ENCODE assay signal across 16 cellular contexts in genomic region chr16:11687606-11688519, GRCh38. TPM values are rescaled to one million over a fixed set of nuclear protein-coding genes. Genes with fewer than 3 reads are reported as not detected.
DNase-seq lines count a peak whose midpoint lies in the region; ATAC-seq and TF ChIP-seq lines count a peak whose summit lies in the region.
"Had no signal": no experiment of that assay in that cellular context is flagged by ENCODE, and none has a peak within 500 bp of the region (broad histone marks: within the 10 kb centered on the region; RNA-seq: fewer than 3 reads in every experiment).

No MANE protein-coding gene starts in this region.

- no peaks in the 10 kb centered on the region for H3K27me3 Mint-ChIP-seq in activated CD4-positive, alpha-beta T cell treated with anti-CD3 and anti-CD28 coated beads, Interleukin-2, amount 10 ng/mL, durations not matched to agents 24 days and 14 days
- H3K27me3 Mint-ChIP-seq in stimulated activated memory B cell treated with anti-CD40 and anti-IgM and Interleukin-4, amounts not matched to agents 10 μg/mL and 1 μg/mL and 100 μg/mL, for 72 hours, result no peaks in the 10 kb centered on the region
- H3K27me3 Mint-ChIP-seq in endodermal cell (ENCODE audit: insufficient read depth), result no peaks in the 10 kb centered on the region
- H3K27me3 Mint-ChIP-seq: stimulated activated naive CD8-positive, alpha-beta T cell treated with anti-CD3 and anti-CD28 coated beads, Interleukin-15, Interleukin-2, amounts not matched to agents 100 ng/mL and 50 ng/mL, for 24 hours had no signal

- H3K27ac Mint-ChIP-seq in activated CD4-positive, alpha-beta T cell treated with anti-CD3 and anti-CD28 coated beads, Interleukin-2, amount 10 ng/mL, durations not matched to agents 24 days and 14 days, result peak overlapping the region; percentile 32
- peak overlapping the region; percentile 96 for H3K27ac Mint-ChIP-seq in stimulated activated memory B cell treated with anti-CD40 and anti-IgM and Interleukin-4, amounts not matched to agents 10 μg/mL and 1 μg/mL and 100 μg/mL, for 72 hours
- no peak overlapping the region for H3K27ac Mint-ChIP-seq in endodermal cell
- H3K27ac Mint-ChIP-seq: stimulated activated naive CD8-positive, alpha-beta T cell treated with anti-CD3 and anti-CD28 coated beads, Interleukin-15, Interleukin-2, amounts not matched to agents 100 ng/mL and 50 ng/mL, for 24 hours had no signal

- no peaks in the 10 kb centered on the region for H3K27me3 ChIP-seq in hepatocyte
- H3K27me3 ChIP-seq in endodermal cell (ENCODE audit: control insufficient read depth, insufficient read depth, low read length, poor library complexity, severe bottlenecking), result no peaks in the 10 kb centered on the region

- H3K9ac ChIP-seq in endodermal cell (ENCODE audit: extremely low read depth, low read length, poor library complexity, severe bottlenecking), result no peak overlapping the region

- WGBS in hepatocyte (ENCODE audit: low lambda C conversion rate, missing lambda C conversion rate), result 91% methylated on average over 13 of the region's 13 CpGs
- WGBS in endodermal cell (ENCODE audit: insufficient coverage in 1 of 2, insufficient read length in 1 of 2), 2 experiments, result 94 to 98% methylated on average over 10 to 13 of the region's 13 CpGs

- H4K20me1 ChIP-seq in hepatocyte (ENCODE audit: insufficient read depth, poor library complexity, severe bottlenecking), result peaks cover 4% of the 10 kb centered on the region

- no peaks in the 10 kb centered on the region for H3K4me1 ChIP-seq in hepatocyte (ENCODE audit: insufficient read depth)
- no peaks in the 10 kb centered on the region for H3K4me1 ChIP-seq in endodermal cell (ENCODE audit: control insufficient read depth, insufficient read depth, low read length)

- DNase-seq in activated CD4-positive, alpha-beta T cell treated with anti-CD3 and anti-CD28 coated beads, Interleukin-2, amount 10 ng/mL, durations not matched to agents 24 days and 14 days, result no peak
- DNase-seq in activated CD4-positive, alpha-beta T cell treated with anti-CD3 and anti-CD28 coated beads for 48 hours, result no peak
- peak; percentile 69 for DNase-seq in NCI-H2171 treated with DMSO at 0.1 percent for 48 hours (lab: John Stamatoyannopoulos, UW)
- peak; percentile 91 for DNase-seq in cerebellar cortex (ENCODE audit: low spot score)
- DNase-seq in hepatocyte (ENCODE audit: low spot score), result no peak
- DNase-seq in endodermal cell, result no peak
- DNase-seq: 8988T; activated CD8-positive, alpha-beta memory T cell treated with anti-CD3 and anti-CD28 coated beads, Interleukin-2, amount 50 U/mL, for 4 hours; COR-L47; NCI-H2081 treated with DMSO at 0.1 percent for 48 hours; PC-3 had no signal

- peaks cover 23% of the 10 kb centered on the region for H3K4me1 Mint-ChIP-seq in activated CD4-positive, alpha-beta T cell treated with anti-CD3 and anti-CD28 coated beads, Interleukin-2, amount 10 ng/mL, durations not matched to agents 24 days and 14 days
- H3K4me1 Mint-ChIP-seq in stimulated activated memory B cell treated with anti-CD40 and anti-IgM and Interleukin-4, amounts not matched to agents 10 μg/mL and 1 μg/mL and 100 μg/mL, for 72 hours, result peaks cover 67% of the 10 kb centered on the region
- peaks cover 4% of the 10 kb centered on the region for H3K4me1 Mint-ChIP-seq in endodermal cell

- ATAC-seq in stimulated activated memory B cell treated with anti-CD40 and anti-IgM and Interleukin-4, amounts not matched to agents 10 μg/mL and 1 μg/mL and 100 μg/mL, for 72 hours, result no peak
- no peak for ATAC-seq in GM19455 (IDR thresholded peaks at IDR 0.05; ENCODE audit: unreplicated experiment)
- ATAC-seq: HCT116, PC-3 had no signal

- H3K4me3 ChIP-seq in hepatocyte (no peak overlapping the region), endodermal cell (ENCODE audit: low read length) (no peak overlapping the region)

- no peaks in the 10 kb centered on the region for H3K9me2 ChIP-seq in hepatocyte (replicated peaks; ENCODE audit: insufficient read depth)

- H3K4me2 ChIP-seq in hepatocyte, result no peak overlapping the region

- no peak for TF ChIP-seq CTCF in hepatocyte (IDR thresholded peaks at IDR 0.05; ENCODE audit: poor library complexity)
- no peak for TF ChIP-seq CTCF in endodermal cell (conservative IDR thresholded peaks at IDR 0.05)

- no peaks in the 10 kb centered on the region for H3K36me3 ChIP-seq in hepatocyte (replicated peaks; ENCODE audit: insufficient read depth, low read depth)
- H3K36me3 ChIP-seq in endodermal cell (ENCODE audit: control insufficient read depth, insufficient read depth, low read length), result peaks cover 79% of the 10 kb centered on the region

- intact Hi-C loops in activated CD4-positive, alpha-beta T cell treated with anti-CD3 and anti-CD28 coated beads, Interleukin-2, amount 10 ng/mL, durations not matched to agents 24 days and 14 days (cut with micrococcal nuclease), result no loop called here

- H3K4me3 Mint-ChIP-seq in activated CD4-positive, alpha-beta T cell treated with anti-CD3 and anti-CD28 coated beads, Interleukin-2, amount 10 ng/mL, durations not matched to agents 24 days and 14 days, result no peak overlapping the region
- no peak overlapping the region for H3K4me3 Mint-ChIP-seq in stimulated activated memory B cell treated with anti-CD40 and anti-IgM and Interleukin-4, amounts not matched to agents 10 μg/mL and 1 μg/mL and 100 μg/mL, for 72 hours
- H3K4me3 Mint-ChIP-seq in endodermal cell, result no peak overlapping the region
- H3K4me3 Mint-ChIP-seq: neural crest cell; stimulated activated naive CD8-positive, alpha-beta T cell treated with anti-CD3 and anti-CD28 coated beads, Interleukin-15, Interleukin-2, amounts not matched to agents 100 ng/mL and 50 ng/mL, for 24 hours had no signal

- H3K27ac ChIP-seq in hepatocyte, result no peak overlapping the region
- H3K27ac ChIP-seq in endodermal cell (ENCODE audit: low read depth, low read length), result no peak overlapping the region

- H3K9me3 ChIP-seq in hepatocyte (ENCODE audit: low read depth) (no peaks in the 10 kb centered on the region), endodermal cell (ENCODE audit: control insufficient read depth, low read length) (no peaks in the 10 kb centered on the region)

- H3K9me3 Mint-ChIP-seq in activated CD4-positive, alpha-beta T cell treated with anti-CD3 and anti-CD28 coated beads, Interleukin-2, amount 10 ng/mL, durations not matched to agents 24 days and 14 days, result no peaks in the 10 kb centered on the region
- H3K9me3 Mint-ChIP-seq in stimulated activated memory B cell treated with anti-CD40 and anti-IgM and Interleukin-4, amounts not matched to agents 10 μg/mL and 1 μg/mL and 100 μg/mL, for 72 hours, result no peaks in the 10 kb centered on the region
- no peaks in the 10 kb centered on the region for H3K9me3 Mint-ChIP-seq in endodermal cell
- H3K9me3 Mint-ChIP-seq: neural crest cell; stimulated activated naive CD8-positive, alpha-beta T cell treated with anti-CD3 and anti-CD28 coated beads, Interleukin-15, Interleukin-2, amounts not matched to agents 100 ng/mL and 50 ng/mL, for 24 hours had no signal

- H3K36me3 Mint-ChIP-seq in activated CD4-positive, alpha-beta T cell treated with anti-CD3 and anti-CD28 coated beads, Interleukin-2, amount 10 ng/mL, durations not matched to agents 24 days and 14 days (ENCODE audit: low read depth), result peaks cover 70% of the 10 kb centered on the region
- peaks cover 72% of the 10 kb centered on the region for H3K36me3 Mint-ChIP-seq in stimulated activated memory B cell treated with anti-CD40 and anti-IgM and Interleukin-4, amounts not matched to agents 10 μg/mL and 1 μg/mL and 100 μg/mL, for 72 hours
- H3K36me3 Mint-ChIP-seq in endodermal cell (ENCODE audit: low read depth), result peaks cover 76% of the 10 kb centered on the region

- no peak overlapping the region for H2AFZ ChIP-seq in hepatocyte

- H3K79me2 ChIP-seq in hepatocyte, result peaks cover 26% of the 10 kb centered on the region

RNA-seq across cellular contexts. Expression of gene SNN, which starts 19.6 kb away (rescaled TPM):
- total RNA-seq in activated CD4-positive, alpha-beta T cell treated with anti-CD3 and anti-CD28 coated beads, Interleukin-2, amount 10 ng/mL, durations not matched to agents 24 days and 14 days, result 8.3 and 9.1 TPM in 2 replicates
- 18.8 and 18.9 TPM in 2 replicates for total RNA-seq in hepatocyte
- polyA plus RNA-seq in hepatocyte, result 16.4 and 16.7 TPM in 2 replicates
- 10 to 100 TPM; 28.9 to 35.1 TPM for total RNA-seq in endodermal cell
- 78.9 TPM for polyA plus RNA-seq in endodermal cell (2013, experiment 1 of 2)
- polyA plus RNA-seq in endodermal cell (2013, experiment 2 of 2), result 66.8 TPM

RNA-seq across cellular contexts. Expression of gene TXNDC11, which starts 54.8 kb away (rescaled TPM):
- 41.7 and 43.6 TPM in 2 replicates for total RNA-seq in activated CD4-positive, alpha-beta T cell treated with anti-CD3 and anti-CD28 coated beads, Interleukin-2, amount 10 ng/mL, durations not matched to agents 24 days and 14 days
- total RNA-seq in hepatocyte (48.7 and 59.4 TPM in 2 replicates), endodermal cell (10 to 100 TPM; 16.4 to 20.8 TPM)
- polyA plus RNA-seq in hepatocyte, result 58.5 and 59.4 TPM in 2 replicates
- polyA plus RNA-seq in endodermal cell (2013, experiment 1 of 2), result 13.2 TPM
- 13.6 TPM for polyA plus RNA-seq in endodermal cell (2013, experiment 2 of 2)

Comparison
In these comparisons a context has a peak if more than half of its experiments do, and no peak if none do; other contexts are left out.
1. DNase-seq: peak in NCI-H2171 treated with DMSO at 0.1 percent for 48 hours (single experiment) and cerebellar cortex (single experiment); none in activated CD4-positive, alpha-beta T cell treated with anti-CD3 and anti-CD28 coated beads, Interleukin-2, amount 10 ng/mL, durations not matched to agents 24 days and 14 days (single experiment), activated CD4-positive, alpha-beta T cell treated with anti-CD3 and anti-CD28 coated beads for 48 hours (single experiment), hepatocyte (single experiment) and endodermal cell (single experiment).